Comparison of ENCODE assay signal across 9 cellular contexts in genomic region chr5:168651654-168652053, GRCh38.
DNase-seq lines count a peak whose midpoint lies in the region; ATAC-seq, FAIRE-seq and TF ChIP-seq lines count a peak whose summit lies in the region.
"Had no signal": no experiment of that assay in that cellular context is flagged by ENCODE, and none has a peak within 500 bp of the region (broad histone marks: within the 10 kb centered on the region; RNA-seq: fewer than 3 reads in every experiment).

No MANE protein-coding gene starts in this region.

- peak; percentile 37 to 82 (median 64) for ATAC-seq in heart left ventricle
- no peak for ATAC-seq in Right ventricle myocardium inferior
- ATAC-seq in GM18873 (IDR thresholded peaks at IDR 0.05; ENCODE audit: low FRiP score, unreplicated experiment): no peak

- intact Hi-C loops in heart left ventricle (cut with DNase I) (no loop called here), Right ventricle myocardium inferior (cut with DNase I) (no loop called here)

- DNase-seq in heart left ventricle (no peak), Right ventricle myocardium inferior (ENCODE audit: missing footprints) (no peak), SW480 (ENCODE audit: low spot score) (peak; percentile 90), fibroblast of the aortic adventitia (ENCODE audit: low read depth) (peak; percentile 88), urothelium cell line (ENCODE audit: low spot score) (peak; percentile 68), OCI-M1 (lab: John Stamatoyannopoulos, UW) (no peak)
- DNase-seq in activated CD8-positive, alpha-beta memory T cell treated with anti-CD3 and anti-CD28 coated beads, Interleukin-2, amount 50 U/mL, for 48 hours: no peak
- DNase-seq: small intestine had no signal

- no peak overlapping the region for H3K4me3 ChIP-seq in heart left ventricle
- no peak overlapping the region for H3K4me3 ChIP-seq in fibroblast of the aortic adventitia (ENCODE audit: low read depth, low read length)

- no peak overlapping the region for H3K27ac ChIP-seq in heart left ventricle

- TF ChIP-seq POLR2A in heart left ventricle (IDR thresholded peaks at IDR 0.05): no peak

- no peaks in the 10 kb centered on the region for H3K27me3 ChIP-seq in heart left ventricle

- no peaks in the 10 kb centered on the region for H3K36me3 ChIP-seq in heart left ventricle

- H3K4me1 ChIP-seq in heart left ventricle: peaks cover 0 to 24% (median 7%) of the 10 kb centered on the region in 12 donors

- TF ChIP-seq CTCF in heart left ventricle (IDR thresholded peaks at IDR 0.05): no peak
- TF ChIP-seq CTCF in fibroblast of the aortic adventitia (IDR thresholded peaks at IDR 0.05; ENCODE audit: insufficient read depth, low read length): no peak

- no peak for FAIRE-seq in urothelium cell line (lab: Jason Lieb, UNC)
- FAIRE-seq: small intestine had no signal

- peaks cover 0 to 6% (median 0%) of the 10 kb centered on the region in 12 donors for H3K9me3 ChIP-seq in heart left ventricle

Comparison
In these comparisons a context has a peak if more than half of its experiments do, and no peak if none do; other contexts are left out.
1. ATAC-seq: peak in heart left ventricle (4 of 4); none in Right ventricle myocardium inferior (single experiment) and GM18873 (single experiment).
2. DNase-seq: peak in SW480 (single experiment), fibroblast of the aortic adventitia (single experiment) and urothelium cell line (single experiment); none in heart left ventricle (0 of 5), Right ventricle myocardium inferior (single experiment), activated CD8-positive, alpha-beta memory T cell treated with anti-CD3 and anti-CD28 coated beads, Interleukin-2, amount 50 U/mL, for 48 hours (single experiment) and OCI-M1 (single experiment).